In the genomic region with DNA sequence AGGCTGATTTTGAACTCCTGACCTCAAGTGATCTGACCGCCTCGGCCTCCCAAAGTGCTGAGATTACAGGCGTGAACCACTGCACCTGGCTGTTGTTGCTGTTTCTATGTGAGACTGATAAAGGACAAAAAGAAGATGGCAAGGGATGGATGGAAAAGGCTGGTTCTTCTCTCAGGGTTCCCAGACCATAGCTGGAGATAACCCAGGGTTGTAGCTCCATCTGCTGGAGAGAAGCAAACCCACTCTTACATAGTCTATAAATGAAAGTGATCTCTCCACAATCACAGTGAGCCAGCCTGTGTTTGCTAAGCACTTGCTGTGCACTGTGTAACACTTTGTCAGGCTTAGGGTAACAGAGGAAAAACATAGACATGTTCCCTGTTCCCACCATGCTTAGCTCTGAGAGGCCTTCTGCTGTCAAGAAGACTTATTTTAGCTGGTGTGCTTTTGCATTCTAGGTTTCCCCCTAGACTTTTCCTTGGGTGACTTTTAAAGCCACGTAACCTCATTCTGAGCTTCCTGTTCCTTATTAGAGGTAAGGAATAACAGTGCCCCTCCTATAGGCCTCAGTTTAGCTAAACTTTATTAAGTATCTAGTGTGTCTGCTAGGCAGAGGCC, we compare ENCODE assay signal across 8 cellular contexts. TPM values are rescaled to one million over a fixed set of nuclear protein-coding genes. Genes with fewer than 3 reads are reported as not detected.
DNase-seq lines count a peak whose midpoint lies in the region; ATAC-seq and TF ChIP-seq lines count a peak whose summit lies in the region.

No MANE protein-coding gene starts in this region.

- H3K27me3 Mint-ChIP-seq in activated CD4-positive, alpha-beta T cell treated with anti-CD3 and anti-CD28 coated beads, Interleukin-2, amount 10 ng/mL, durations not matched to agents 24 days and 14 days, result no peaks in the 10 kb centered on the region
- H3K27me3 Mint-ChIP-seq in mesothelial cell of epicardium (ENCODE audit: low read depth), result no peaks in the 10 kb centered on the region

- peak; percentile 49 for TF ChIP-seq CTCF in mesothelial cell of epicardium (IDR thresholded peaks at IDR 0.05; ENCODE audit: unreplicated experiment)

- no peaks in the 10 kb centered on the region for H3K9me3 Mint-ChIP-seq in activated CD4-positive, alpha-beta T cell treated with anti-CD3 and anti-CD28 coated beads, Interleukin-2, amount 10 ng/mL, durations not matched to agents 24 days and 14 days
- H3K9me3 Mint-ChIP-seq in mesothelial cell of epicardium, result no peaks in the 10 kb centered on the region

- H3K4me1 Mint-ChIP-seq in activated CD4-positive, alpha-beta T cell treated with anti-CD3 and anti-CD28 coated beads, Interleukin-2, amount 10 ng/mL, durations not matched to agents 24 days and 14 days, result peaks cover 37% of the 10 kb centered on the region
- peaks cover 29% of the 10 kb centered on the region for H3K4me1 Mint-ChIP-seq in mesothelial cell of epicardium

- no peak overlapping the region for H3K4me3 Mint-ChIP-seq in activated CD4-positive, alpha-beta T cell treated with anti-CD3 and anti-CD28 coated beads, Interleukin-2, amount 10 ng/mL, durations not matched to agents 24 days and 14 days
- H3K4me3 Mint-ChIP-seq in mesothelial cell of epicardium, result no peak overlapping the region

- peak overlapping the region; percentile 5 for H3K27ac Mint-ChIP-seq in activated CD4-positive, alpha-beta T cell treated with anti-CD3 and anti-CD28 coated beads, Interleukin-2, amount 10 ng/mL, durations not matched to agents 24 days and 14 days
- no peak overlapping the region for H3K27ac Mint-ChIP-seq in mesothelial cell of epicardium

- peak; percentile 78 for DNase-seq in CD1c-positive myeloid dendritic cell (ENCODE audit: extremely low spot score)
- DNase-seq in NCI-H446 treated with DMSO at 0.1 percent for 48 hours (lab: John Stamatoyannopoulos, UW), result peak; percentile 54
- peak; percentile 88 for DNase-seq in activated CD4-positive, alpha-beta T cell treated with anti-CD3 and anti-CD28 coated beads, Interleukin-2, amount 10 ng/mL, durations not matched to agents 24 days and 14 days
- peak; percentile 7 for DNase-seq in effector CD8-positive, alpha-beta T cell (lab: John Stamatoyannopoulos, UW)
- peak in 1 of 2 experiments; percentile 54 for DNase-seq in mesothelial cell of epicardium (ENCODE audit: low spot score in 2 of 2, unreplicated experiment in 2 of 2)
- DNase-seq in stimulated activated CD8-positive, alpha-beta memory T cell treated with anti-CD3 and anti-CD28 coated beads, Interleukin-7, amount 100 ng/mL, for 4 hours (ENCODE audit: low read depth in 2 of 2), result peak; percentile 12 to 25

- peak; percentile 81 for ATAC-seq in GM19043 (IDR thresholded peaks at IDR 0.05; ENCODE audit: low read depth, unreplicated experiment)
- ATAC-seq in HG03342 (IDR thresholded peaks at IDR 0.05; ENCODE audit: unreplicated experiment), result peak; percentile 83

- H3K36me3 Mint-ChIP-seq in activated CD4-positive, alpha-beta T cell treated with anti-CD3 and anti-CD28 coated beads, Interleukin-2, amount 10 ng/mL, durations not matched to agents 24 days and 14 days (ENCODE audit: low read depth), result no peaks in the 10 kb centered on the region
- H3K36me3 Mint-ChIP-seq in mesothelial cell of epicardium, result no peaks in the 10 kb centered on the region

- intact Hi-C loops in activated CD4-positive, alpha-beta T cell treated with anti-CD3 and anti-CD28 coated beads, Interleukin-2, amount 10 ng/mL, durations not matched to agents 24 days and 14 days (cut with micrococcal nuclease), result loop anchor here (1.0 to 5.0 kb wide), 5 partner anchors 52 to 234 kb away; a partner anchor contains a TSS

RNA-seq across cellular contexts. Expression of a gene that starts 49.7 kb away (rescaled TPM):
- 63.1 and 66.0 TPM in 2 replicates for total RNA-seq in activated CD4-positive, alpha-beta T cell treated with anti-CD3 and anti-CD28 coated beads, Interleukin-2, amount 10 ng/mL, durations not matched to agents 24 days and 14 days
- 45.1 to 46.6 TPM (median 46.5 TPM) in 3 replicates for total RNA-seq in mesothelial cell of epicardium
